Comparison of ENCODE assay signal across 12 cellular contexts in the genomic region with DNA sequence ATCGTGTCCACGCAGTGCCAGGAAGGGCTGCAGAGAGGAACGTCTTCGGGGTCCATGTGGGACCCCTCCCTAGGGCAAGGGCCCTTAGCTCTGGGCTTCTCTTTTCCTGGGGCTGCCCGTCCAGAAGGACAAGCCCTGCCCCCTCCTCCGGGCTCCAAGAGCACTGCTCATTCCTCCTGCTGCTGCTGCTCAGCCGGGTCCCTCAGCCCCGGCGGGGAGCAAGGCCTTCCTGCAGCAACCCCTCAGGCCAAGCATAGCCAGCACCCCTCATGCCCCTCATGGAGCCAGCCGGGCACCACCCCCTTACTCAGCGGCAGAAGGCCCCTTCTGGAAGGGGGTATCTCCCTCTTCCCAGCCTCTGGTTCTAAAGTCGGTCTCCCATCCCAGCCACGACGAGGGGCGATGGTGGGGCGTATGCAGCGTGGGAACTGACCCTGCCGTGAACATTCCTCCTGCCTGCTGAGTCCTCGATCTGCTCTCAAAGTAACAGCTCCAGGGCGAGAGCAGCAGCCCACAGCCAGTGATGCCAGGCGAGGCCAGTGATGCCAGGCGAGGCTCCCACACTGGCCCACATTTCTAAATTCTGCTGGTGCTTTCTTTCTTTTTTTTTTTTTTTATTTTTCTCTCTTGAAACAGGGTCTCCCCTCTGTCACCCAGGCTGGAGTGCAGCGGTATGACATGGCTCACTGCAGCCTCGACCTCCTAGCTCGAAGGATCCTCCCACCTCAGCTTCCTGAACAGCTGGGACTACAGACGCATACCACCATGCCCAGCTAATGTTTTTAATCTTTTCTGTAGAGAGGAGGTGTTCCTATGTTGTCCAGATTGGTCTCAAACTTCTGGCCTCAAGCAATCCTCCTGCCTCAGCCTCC.
A peak's percentile ranks its signal among the peaks of the same experiment; 100 is the strongest.
DNase-seq lines count a peak whose midpoint lies in the region; ATAC-seq and TF ChIP-seq lines count a peak whose summit lies in the region.
"Had no signal": no experiment of that assay in that cellular context is flagged by ENCODE, and none has a peak within 500 bp of the region (broad histone marks: within the 10 kb centered on the region; RNA-seq: fewer than 3 reads in every experiment).

No MANE protein-coding gene starts in this region.

- H3K27me3 Mint-ChIP-seq in CD4-positive, alpha-beta memory T cell = no peaks in the 10 kb centered on the region
- H3K27me3 Mint-ChIP-seq: progenitor cell of endocrine pancreas had no signal

- H3K27me3 ChIP-seq in CD4-positive, alpha-beta memory T cell (ENCODE audit: insufficient read depth, low read length) = no peaks in the 10 kb centered on the region
- no peaks in the 10 kb centered on the region for H3K27me3 ChIP-seq in skeletal muscle tissue (ENCODE audit: control insufficient read depth in 3 of 3, insufficient read depth in 3 of 3, low read length in 3 of 3)
- H3K27me3 ChIP-seq: body of pancreas had no signal

- ATAC-seq in left colon (peak; percentile 4), GM18520 (IDR thresholded peaks at IDR 0.05; ENCODE audit: unreplicated experiment) (no peak)
- ATAC-seq: activated T-cell treated with anti-CD3 and anti-CD28 coated beads, Interleukin-2, amount 50 U/mL, for 72 hours; body of pancreas had no signal

- intact Hi-C loops in CD4-positive, alpha-beta memory T cell (cut with micrococcal nuclease) = no loop called here
- intact Hi-C loops in left colon (cut with DNase I, micrococcal nuclease) = no loop called here

- no peak for DNase-seq in CD4-positive, alpha-beta memory T cell
- peak; percentile 29 to 30 for DNase-seq in left colon
- no peak for DNase-seq in NCI-H1930 (lab: John Stamatoyannopoulos, UW)
- DNase-seq in NCI-H1694 treated with DMSO at 0.1 percent for 48 hours (lab: John Stamatoyannopoulos, UW) = no peak
- no peak for DNase-seq in T-helper 1 cell
- DNase-seq: activated T-cell treated with anti-CD3 and anti-CD28 coated beads, Interleukin-2, amount 50 U/mL, for 72 hours; stimulated activated naive CD4-positive, alpha-beta T cell had no signal

- POLR2A ChIA-PET in CD4-positive, alpha-beta memory T cell (lab: Charles Lee; ENCODE audit: partially characterized antibody) = interaction anchor here (2.0 to 2.1 kb wide), 2 partner anchors 21 to 34 kb away, joined by 5 to 6 read pairs; no protein-coding TSS in a partner anchor

- no peaks in the 10 kb centered on the region for H3K9me3 Mint-ChIP-seq in CD4-positive, alpha-beta memory T cell
- H3K9me3 Mint-ChIP-seq: activated T-cell treated with anti-CD3 and anti-CD28 coated beads, Interleukin-2, amount 50 U/mL, for 72 hours had no signal

- H3K27ac ChIP-seq in CD4-positive, alpha-beta memory T cell (ENCODE audit: low read depth, low read length) = no peak overlapping the region
- H3K27ac ChIP-seq in VCaP = peak overlapping the region; percentile 94
- H3K27ac ChIP-seq in skeletal muscle tissue (ENCODE audit: low read depth, low read length) = peak overlapping the region; percentile 98

- CTCF ChIA-PET in CD4-positive, alpha-beta memory T cell (lab: Charles Lee; ENCODE audit: partially characterized antibody) = interaction anchor here (1.0 to 13.5 kb wide), 4 partner anchors 30 to 96 kb away, joined by 3 to 196 read pairs (median 4); no protein-coding TSS in a partner anchor

- peak overlapping the region in 1 of 8 donors; percentile 46 for H3K4me3 Mint-ChIP-seq in CD4-positive, alpha-beta memory T cell
- H3K4me3 Mint-ChIP-seq: activated T-cell treated with anti-CD3 and anti-CD28 coated beads, Interleukin-2, amount 50 U/mL, for 72 hours had no signal

- H3K4me1 ChIP-seq in CD4-positive, alpha-beta memory T cell (ENCODE audit: insufficient read depth, low read length) = peaks cover 48% of the 10 kb centered on the region
- H3K4me1 ChIP-seq in skeletal muscle tissue (ENCODE audit: control insufficient read depth in 3 of 3, insufficient read depth in 3 of 3, low read length in 3 of 3) = peaks cover 89 to 96% (median 94%) of the 10 kb centered on the region in 3 donors

- no peaks in the 10 kb centered on the region for H3K9me3 ChIP-seq in CD4-positive, alpha-beta memory T cell (ENCODE audit: control insufficient read depth in 1 of 2, low read length in 2 of 2)
- no peaks in the 10 kb centered on the region for H3K9me3 ChIP-seq in skeletal muscle tissue (ENCODE audit: control insufficient read depth in 3 of 3, low read length in 3 of 3)
- H3K9me3 ChIP-seq: body of pancreas had no signal

- no peak overlapping the region for H3K4me3 ChIP-seq in CD4-positive, alpha-beta memory T cell (ENCODE audit: low read length in 2 of 2)
- peak overlapping the region; percentile 21 to 29 (median 27) for H3K4me3 ChIP-seq in skeletal muscle tissue (ENCODE audit: low read length in 3 of 3)
- H3K4me3 ChIP-seq: body of pancreas had no signal

- H3K36me3 ChIP-seq in CD4-positive, alpha-beta memory T cell (ENCODE audit: insufficient read depth, low read length) = no peaks in the 10 kb centered on the region
- H3K36me3 ChIP-seq in skeletal muscle tissue (ENCODE audit: control insufficient read depth in 3 of 3, insufficient read depth in 3 of 3, low read length in 3 of 3) = peaks cover 0 to 8% (median 3%) of the 10 kb centered on the region in 3 donors

- peaks cover 22 to 77% (median 48%) of the 10 kb centered on the region in 4 donors for H3K4me1 Mint-ChIP-seq in CD4-positive, alpha-beta memory T cell

- H3K9ac ChIP-seq in skeletal muscle tissue (ENCODE audit: low read depth in 1 of 3, low read length in 3 of 3) = peak overlapping the region; percentile 30 to 97 (median 35)

- TF ChIP-seq CTCF in VCaP (conservative IDR thresholded peaks at IDR 0.05) = no peak

- H3K27ac Mint-ChIP-seq in CD4-positive, alpha-beta memory T cell = peak overlapping the region in 5 of 7 donors; percentile 46 to 85 (median 73)
- H3K27ac Mint-ChIP-seq: activated T-cell treated with anti-CD3 and anti-CD28 coated beads, Interleukin-2, amount 50 U/mL, for 72 hours had no signal

- H3K36me3 Mint-ChIP-seq in CD4-positive, alpha-beta memory T cell = peaks cover 0 to 4% of the 10 kb centered on the region in 2 donors

Comparison
In these comparisons a context has a peak if more than half of its experiments do, and no peak if none do; other contexts are left out.
1. DNase-seq: peak in left colon (2 of 2); none in CD4-positive, alpha-beta memory T cell (0 of 5), NCI-H1930 (0 of 2), NCI-H1694 treated with DMSO at 0.1 percent for 48 hours (single experiment) and T-helper 1 cell (0 of 5).
2. H3K4me3 ChIP-seq: peak in skeletal muscle tissue (3 of 3); none in CD4-positive, alpha-beta memory T cell (0 of 2).